In the genomic region with DNA sequence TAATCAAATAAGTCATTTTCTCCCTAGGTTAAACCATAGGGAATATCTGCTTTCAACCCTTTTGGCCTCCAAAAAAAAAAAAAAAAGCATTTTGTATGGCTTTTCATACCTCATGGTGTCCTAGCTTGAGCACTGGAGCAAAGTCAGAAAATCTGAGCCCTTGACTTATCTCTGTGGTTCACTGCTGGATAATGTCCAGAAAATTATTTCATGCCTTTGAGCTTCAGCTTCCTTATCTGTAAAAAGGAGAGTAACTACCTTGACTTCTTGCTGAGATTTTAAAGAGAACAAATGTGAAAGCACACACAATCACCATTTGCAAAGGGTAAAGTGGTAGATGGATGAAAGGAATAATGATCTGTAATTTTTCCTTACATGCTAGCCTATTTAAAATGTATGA, we compare ENCODE assay signal across 1 cellular context.
TF ChIP-seq lines count a peak whose summit lies in the region.

No MANE protein-coding gene starts in this region.

TF ChIP-seq in GM23338, 12 proteins besides CTCF, POLR2A, EP300 and RAD21 (continued from another document):
- TF ChIP-seq, protein P1, sequence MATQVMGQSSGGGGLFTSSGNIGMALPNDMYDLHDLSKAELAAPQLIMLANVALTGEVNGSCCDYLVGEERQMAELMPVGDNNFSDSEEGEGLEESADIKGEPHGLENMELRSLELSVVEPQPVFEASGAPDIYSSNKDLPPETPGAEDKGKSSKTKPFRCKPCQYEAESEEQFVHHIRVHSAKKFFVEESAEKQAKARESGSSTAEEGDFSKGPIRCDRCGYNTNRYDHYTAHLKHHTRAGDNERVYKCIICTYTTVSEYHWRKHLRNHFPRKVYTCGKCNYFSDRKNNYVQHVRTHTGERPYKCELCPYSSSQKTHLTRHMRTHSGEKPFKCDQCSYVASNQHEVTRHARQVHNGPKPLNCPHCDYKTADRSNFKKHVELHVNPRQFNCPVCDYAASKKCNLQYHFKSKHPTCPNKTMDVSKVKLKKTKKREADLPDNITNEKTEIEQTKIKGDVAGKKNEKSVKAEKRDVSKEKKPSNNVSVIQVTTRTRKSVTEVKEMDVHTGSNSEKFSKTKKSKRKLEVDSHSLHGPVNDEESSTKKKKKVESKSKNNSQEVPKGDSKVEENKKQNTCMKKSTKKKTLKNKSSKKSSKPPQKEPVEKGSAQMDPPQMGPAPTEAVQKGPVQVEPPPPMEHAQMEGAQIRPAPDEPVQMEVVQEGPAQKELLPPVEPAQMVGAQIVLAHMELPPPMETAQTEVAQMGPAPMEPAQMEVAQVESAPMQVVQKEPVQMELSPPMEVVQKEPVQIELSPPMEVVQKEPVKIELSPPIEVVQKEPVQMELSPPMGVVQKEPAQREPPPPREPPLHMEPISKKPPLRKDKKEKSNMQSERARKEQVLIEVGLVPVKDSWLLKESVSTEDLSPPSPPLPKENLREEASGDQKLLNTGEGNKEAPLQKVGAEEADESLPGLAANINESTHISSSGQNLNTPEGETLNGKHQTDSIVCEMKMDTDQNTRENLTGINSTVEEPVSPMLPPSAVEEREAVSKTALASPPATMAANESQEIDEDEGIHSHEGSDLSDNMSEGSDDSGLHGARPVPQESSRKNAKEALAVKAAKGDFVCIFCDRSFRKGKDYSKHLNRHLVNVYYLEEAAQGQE (IDR thresholded peaks at IDR 0.05; ENCODE audit: unreplicated experiment): no peak
- TF ChIP-seq ZNF114 (CRISPR knock-in tag; IDR thresholded peaks at IDR 0.05): no peak
- no peak for TF ChIP-seq EZH2 (IDR thresholded peaks at IDR 0.05; ENCODE audit: low read depth, unreplicated experiment)
- TF ChIP-seq, protein P2, sequence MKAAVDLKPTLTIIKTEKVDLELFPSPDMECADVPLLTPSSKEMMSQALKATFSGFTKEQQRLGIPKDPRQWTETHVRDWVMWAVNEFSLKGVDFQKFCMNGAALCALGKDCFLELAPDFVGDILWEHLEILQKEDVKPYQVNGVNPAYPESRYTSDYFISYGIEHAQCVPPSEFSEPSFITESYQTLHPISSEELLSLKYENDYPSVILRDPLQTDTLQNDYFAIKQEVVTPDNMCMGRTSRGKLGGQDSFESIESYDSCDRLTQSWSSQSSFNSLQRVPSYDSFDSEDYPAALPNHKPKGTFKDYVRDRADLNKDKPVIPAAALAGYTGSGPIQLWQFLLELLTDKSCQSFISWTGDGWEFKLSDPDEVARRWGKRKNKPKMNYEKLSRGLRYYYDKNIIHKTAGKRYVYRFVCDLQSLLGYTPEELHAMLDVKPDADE (IDR thresholded peaks at IDR 0.05): no peak
